9 cellular contexts compared by ENCODE assay signal in genomic region chr19:15101479-15102082, GRCh38. TPM values are rescaled to one million over a fixed set of nuclear protein-coding genes. Genes with fewer than 3 reads are reported as not detected.
DNase-seq lines count a peak whose midpoint lies in the region; ATAC-seq and TF ChIP-seq lines count a peak whose summit lies in the region.
"Had no signal": no experiment of that assay in that cellular context is flagged by ENCODE, and none has a peak within 500 bp of the region (broad histone marks: within the 10 kb centered on the region; RNA-seq: fewer than 3 reads in every experiment).

No MANE protein-coding gene starts in this region.

- H3K4me3 ChIP-seq in CD4-positive, CD25-positive, alpha-beta regulatory T cell (ENCODE audit: low read depth, low read length): no peak overlapping the region
- no peak overlapping the region for H3K4me3 ChIP-seq in HL-60 (replicated peaks; ENCODE audit: insufficient read depth, low read length)
- no peak overlapping the region for H3K4me3 ChIP-seq in dorsolateral prefrontal cortex
- H3K4me3 ChIP-seq in naive thymus-derived CD4-positive, alpha-beta T cell (ENCODE audit: low read length): no peak overlapping the region

- H3K27me3 Mint-ChIP-seq in CD4-positive, CD25-positive, alpha-beta regulatory T cell: peaks cover 19% of the 10 kb centered on the region
- H3K27me3 Mint-ChIP-seq in naive thymus-derived CD4-positive, alpha-beta T cell: peaks cover 0 to 7% (median 2%) of the 10 kb centered on the region in 5 donors

- H3K27ac Mint-ChIP-seq in CD4-positive, CD25-positive, alpha-beta regulatory T cell: peak overlapping the region in 1 of 3 donors; percentile 32
- peak overlapping the region in 2 of 9 donors; percentile 8 to 38 for H3K27ac Mint-ChIP-seq in naive thymus-derived CD4-positive, alpha-beta T cell

- DNase-seq in CD4-positive, CD25-positive, alpha-beta regulatory T cell: peak; percentile 17 to 62 (median 27)
- peak; percentile 46 to 49 for DNase-seq in HL-60 (ENCODE audit: low read depth in 1 of 2, low spot score in 1 of 2)
- DNase-seq in dorsolateral prefrontal cortex: no peak
- peak in 7 of 9 donors; percentile 21 to 57 (median 49) for DNase-seq in naive thymus-derived CD4-positive, alpha-beta T cell
- DNase-seq in GF-D8 (lab: John Stamatoyannopoulos, UW): no peak
- DNase-seq in RKO (ENCODE audit: low spot score): no peak

- no peaks in the 10 kb centered on the region for H3K36me3 ChIP-seq in CD4-positive, CD25-positive, alpha-beta regulatory T cell (ENCODE audit: control insufficient read depth, insufficient read depth, low read length)
- no peaks in the 10 kb centered on the region for H3K36me3 ChIP-seq in naive thymus-derived CD4-positive, alpha-beta T cell (ENCODE audit: control insufficient read depth in 2 of 3, insufficient read depth in 3 of 3, low read length in 3 of 3)

- peaks cover 4% of the 10 kb centered on the region for H3K27me3 ChIP-seq in CD4-positive, CD25-positive, alpha-beta regulatory T cell (ENCODE audit: control insufficient read depth, insufficient read depth, low read length)
- H3K27me3 ChIP-seq in HL-60 (ENCODE audit: insufficient read depth, poor library complexity, severe bottlenecking): peaks cover 9% of the 10 kb centered on the region
- peaks cover 0 to 11% (median 0%) of the 10 kb centered on the region in 45 donors for H3K27me3 ChIP-seq in dorsolateral prefrontal cortex
- H3K27me3 ChIP-seq in naive thymus-derived CD4-positive, alpha-beta T cell (ENCODE audit: control insufficient read depth in 2 of 2, insufficient read depth in 2 of 2, low read length in 2 of 2): no peaks in the 10 kb centered on the region

- ATAC-seq in CD4-positive, CD25-positive, alpha-beta regulatory T cell (ENCODE audit: low read depth in 2 of 2): no peak
- ATAC-seq in naive thymus-derived CD4-positive, alpha-beta T cell: peak; percentile 79
- ATAC-seq in HG02610 (IDR thresholded peaks at IDR 0.05; ENCODE audit: unreplicated experiment): no peak

- peaks cover 0 to 8% (median 1%) of the 10 kb centered on the region in 4 donors for H3K4me1 Mint-ChIP-seq in CD4-positive, CD25-positive, alpha-beta regulatory T cell
- H3K4me1 Mint-ChIP-seq in naive thymus-derived CD4-positive, alpha-beta T cell: peaks cover under 1 to 8% (median 6%) of the 10 kb centered on the region in 7 donors

- H3K36me3 Mint-ChIP-seq in CD4-positive, CD25-positive, alpha-beta regulatory T cell: peaks cover 3% of the 10 kb centered on the region
- H3K36me3 Mint-ChIP-seq in naive thymus-derived CD4-positive, alpha-beta T cell: peaks cover 5 to 21% (median 9%) of the 10 kb centered on the region in 5 donors

- H3K9me3 ChIP-seq in CD4-positive, CD25-positive, alpha-beta regulatory T cell (ENCODE audit: control insufficient read depth in 2 of 2, low read length in 2 of 2): peaks cover 13 to 16% of the 10 kb centered on the region in 2 experiments
- H3K9me3 ChIP-seq in naive thymus-derived CD4-positive, alpha-beta T cell (ENCODE audit: control insufficient read depth in 2 of 3, low read length in 3 of 3): peaks cover 0 to 18% (median 3%) of the 10 kb centered on the region in 3 experiments

- TF ChIP-seq CTCF in HL-60 (IDR thresholded peaks at IDR 0.05; ENCODE audit: insufficient read depth, low read length): peak; percentile 84
- TF ChIP-seq CTCF in VCaP (conservative IDR thresholded peaks at IDR 0.05): peak; percentile 81
- peak in 51 of 56 donors; percentile 23 to 68 (median 55) for TF ChIP-seq CTCF in dorsolateral prefrontal cortex (IDR thresholded peaks at IDR 0.05 in 54 of 56, conservative IDR thresholded peaks at IDR 0.05 in 2 of 56; ENCODE audit: low read depth in 1 of 56, partially characterized antibody in 56 of 56)

- POLR2A ChIA-PET in naive thymus-derived CD4-positive, alpha-beta T cell (lab: Charles Lee): no interaction called here

- no peaks in the 10 kb centered on the region for H3K4me1 ChIP-seq in CD4-positive, CD25-positive, alpha-beta regulatory T cell (ENCODE audit: control insufficient read depth, insufficient read depth, low read length, poor library complexity, severe bottlenecking)
- H3K4me1 ChIP-seq in naive thymus-derived CD4-positive, alpha-beta T cell (ENCODE audit: control insufficient read depth in 2 of 2, insufficient read depth in 2 of 2, low read length in 2 of 2): no peaks in the 10 kb centered on the region

- H3K4me3 Mint-ChIP-seq in CD4-positive, CD25-positive, alpha-beta regulatory T cell: no peak overlapping the region
- no peak overlapping the region for H3K4me3 Mint-ChIP-seq in naive thymus-derived CD4-positive, alpha-beta T cell

- CTCF ChIA-PET in naive thymus-derived CD4-positive, alpha-beta T cell (lab: Charles Lee): interaction anchor here (0.5 to 4.2 kb wide), 9 partner anchors 9 to 1060 kb away, joined by 3 to 50 read pairs (median 3); no protein-coding TSS in a partner anchor

- peaks cover 0 to 23% (median 6%) of the 10 kb centered on the region in 7 donors for H3K9me3 Mint-ChIP-seq in CD4-positive, CD25-positive, alpha-beta regulatory T cell
- H3K9me3 Mint-ChIP-seq in naive thymus-derived CD4-positive, alpha-beta T cell: peaks cover 4 to 37% (median 19%) of the 10 kb centered on the region in 11 donors

- intact Hi-C loops in dorsolateral prefrontal cortex (cut with DNase I): no loop called here
- intact Hi-C loops in naive thymus-derived CD4-positive, alpha-beta T cell (cut with micrococcal nuclease): loop anchor here (1.0 kb wide), 2 partner anchors 49 to 455 kb away; no protein-coding TSS in a partner anchor

- H3K27ac ChIP-seq in CD4-positive, CD25-positive, alpha-beta regulatory T cell (ENCODE audit: insufficient read depth, low read length, poor library complexity, severe bottlenecking): no peak overlapping the region
- H3K27ac ChIP-seq in HL-60 (replicated peaks) (no peak overlapping the region), VCaP (no peak overlapping the region), dorsolateral prefrontal cortex (no peak overlapping the region)
- no peak overlapping the region for H3K27ac ChIP-seq in naive thymus-derived CD4-positive, alpha-beta T cell (ENCODE audit: low read depth, low read length)

RNA-seq across cellular contexts. Expression of gene SYDE1, which starts 5.6 kb away (rescaled TPM):
- not detected for total RNA-seq in CD4-positive, CD25-positive, alpha-beta regulatory T cell
- polyA plus RNA-seq in CD4-positive, CD25-positive, alpha-beta regulatory T cell: not detected
- total RNA-seq in dorsolateral prefrontal cortex: 10 to 100 TPM in 20 of 120 experiments, 1 to 10 TPM in 100; 3.5 to 31.7 (median 6.9) TPM
- total RNA-seq in naive thymus-derived CD4-positive, alpha-beta T cell: 1 to 10 TPM in 2 of 5 experiments, under 1 TPM in 2, not detected in 1; 0.41 to 2.1 (median 1.2) TPM
- under 1 TPM; 0.12 to 0.15 TPM for polyA plus RNA-seq in naive thymus-derived CD4-positive, alpha-beta T cell
- total RNA-seq: mononuclear cell had no signal

RNA-seq across cellular contexts. Expression of gene OR1I1, which starts 19.6 kb away (rescaled TPM):
- not detected for total RNA-seq in CD4-positive, CD25-positive, alpha-beta regulatory T cell
- not detected for polyA plus RNA-seq in CD4-positive, CD25-positive, alpha-beta regulatory T cell
- total RNA-seq in dorsolateral prefrontal cortex: not detected
- total RNA-seq in naive thymus-derived CD4-positive, alpha-beta T cell: not detected
- not detected for polyA plus RNA-seq in naive thymus-derived CD4-positive, alpha-beta T cell
- total RNA-seq: mononuclear cell had no signal

RNA-seq across cellular contexts. Expression of gene CASP14, which starts 52.3 kb away (rescaled TPM):
- not detected for total RNA-seq in CD4-positive, CD25-positive, alpha-beta regulatory T cell
- not detected for polyA plus RNA-seq in CD4-positive, CD25-positive, alpha-beta regulatory T cell
- total RNA-seq in dorsolateral prefrontal cortex: not detected
- total RNA-seq in naive thymus-derived CD4-positive, alpha-beta T cell: not detected
- not detected for polyA plus RNA-seq in naive thymus-derived CD4-positive, alpha-beta T cell
- total RNA-seq: mononuclear cell had no signal

Comparison
In these comparisons a context has a peak if more than half of its experiments do, and no peak if none do; other contexts are left out.
1. DNase-seq: peak in CD4-positive, CD25-positive, alpha-beta regulatory T cell (3 of 3), HL-60 (2 of 2) and naive thymus-derived CD4-positive, alpha-beta T cell (7 of 9); none in dorsolateral prefrontal cortex (0 of 10), GF-D8 (single experiment) and RKO (single experiment).
2. intact Hi-C loops: an anchor here in naive thymus-derived CD4-positive, alpha-beta T cell (1.0 kb wide); none called in dorsolateral prefrontal cortex.
3. Peak in every context shown above with its lines, with median percentiles within 50 percentile points of each other: CTCF ChIP-seq.